ENCODE assay signal across 7 cellular contexts in genomic region chr14:54935100-54935499, GRCh38.
"Had no signal": no experiment of that assay in that cellular context is flagged by ENCODE, and none has a peak within 500 bp of the region (broad histone marks: within the 10 kb centered on the region; RNA-seq: fewer than 3 reads in every experiment).

No MANE protein-coding gene starts in this region.

- H3K4me3 ChIP-seq: GM12878 had no signal

- ATAC-seq: GM12878 had no signal

- FAIRE-seq: GM12878, GM12891, GM12892, GM18507, GM19239 had no signal

- DNase-seq: GDM1, GF-D8 had no signal
